ENCODE assay signal across 14 cellular contexts in genomic region chr9:105637787-105638395, GRCh38. TPM values are rescaled to one million over a fixed set of nuclear protein-coding genes. Genes with fewer than 3 reads are reported as not detected.
DNase-seq lines count a peak whose midpoint lies in the region; ATAC-seq, FAIRE-seq and TF ChIP-seq lines count a peak whose summit lies in the region.
"Had no signal": no experiment of that assay in that cellular context is flagged by ENCODE, and none has a peak within 500 bp of the region (broad histone marks: within the 10 kb centered on the region; RNA-seq: fewer than 3 reads in every experiment).

No MANE protein-coding gene starts in this region.

- DNase-seq in RPMI7951 (ENCODE audit: low read depth) (peak; percentile 11), fibroblast of pulmonary artery (ENCODE audit: low read depth) (no peak), GM19239 (ENCODE audit: insufficient read length, low spot score) (no peak)
- no peak for DNase-seq in stimulated activated CD4-positive, alpha-beta T cell treated with anti-CD3 and anti-CD28 coated beads, Interleukin-1b, Interleukin-23, amount 100 ng/mL, for 48 hours
- DNase-seq: COR-L47; islet precursor cell; NCI-H146; stimulated activated naive B cell treated with anti-CD40 and anti-IgM and Interleukin-4, amounts not matched to agents 10 μg/mL and 1 μg/mL and 100 μg/mL, for 72 hours had no signal

- ATAC-seq in GM19397 (IDR thresholded peaks at IDR 0.05; ENCODE audit: unreplicated experiment) (no peak), GM21786 (IDR thresholded peaks at IDR 0.05; ENCODE audit: unreplicated experiment) (no peak)
- ATAC-seq: stimulated activated naive B cell treated with anti-CD40 and anti-IgM and Interleukin-4, amounts not matched to agents 10 μg/mL and 1 μg/mL and 100 μg/mL, for 72 hours had no signal

- TF ChIP-seq CTCF in GM12873 (IDR thresholded peaks at IDR 0.05; ENCODE audit: insufficient read depth, low read depth, low read length, missing control alignments) (peak; percentile 64), fibroblast of pulmonary artery (IDR thresholded peaks at IDR 0.05; ENCODE audit: low read length, missing control alignments) (peak; percentile 53)

- no peak overlapping the region for H3K4me3 ChIP-seq in fibroblast of pulmonary artery (replicated peaks; ENCODE audit: low read depth, low read length)
- H3K4me3 ChIP-seq: skin epidermis had no signal

- FAIRE-seq in A204.1 (lab: Jason Lieb, UNC) = peak; percentile 44
- no peak for FAIRE-seq in GM19239 (lab: Jason Lieb, UNC)
- FAIRE-seq: colon had no signal

RNA-seq across cellular contexts. Expression of gene TAL2, which starts 24.4 kb away (rescaled TPM):
- not detected in 2 replicates for total RNA-seq in RPMI7951 (2014; rRNA removed; shearing (Covaris generic))

RNA-seq across cellular contexts. Expression of gene TMEM38B, which starts 56.5 kb away (rescaled TPM):
- total RNA-seq in RPMI7951 (2014; rRNA removed; shearing (Covaris generic)) = 18.5 and 22.5 TPM in 2 replicates
